ENCODE assay signal across 23 cellular contexts in the genomic region with DNA sequence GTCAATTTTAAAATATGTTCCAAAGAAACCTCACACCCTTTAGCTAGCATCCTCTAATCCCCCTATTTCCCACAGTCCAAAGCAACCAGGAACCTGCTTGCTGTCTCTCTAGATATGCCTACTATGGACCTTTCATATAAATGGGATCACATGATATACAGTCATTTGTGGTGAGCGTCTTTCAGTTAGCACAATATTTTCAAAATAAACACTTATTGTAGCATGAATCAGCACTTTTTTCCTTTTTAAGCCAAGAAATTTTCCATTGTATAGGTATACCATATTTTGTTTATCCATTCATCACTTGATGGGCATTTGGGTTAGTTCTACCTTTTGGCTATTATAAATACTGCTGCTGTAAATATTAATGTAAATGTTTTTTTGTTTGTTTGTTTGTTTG.
DNase-seq lines count a peak whose midpoint lies in the region; ATAC-seq and TF ChIP-seq lines count a peak whose summit lies in the region.
"Had no signal": no experiment of that assay in that cellular context is flagged by ENCODE, and none has a peak within 500 bp of the region (broad histone marks: within the 10 kb centered on the region; RNA-seq: fewer than 3 reads in every experiment).

No MANE protein-coding gene starts in this region.

- no peak overlapping the region for H3K9ac ChIP-seq in adipocyte (ENCODE audit: low read length)
- H3K9ac ChIP-seq: SK-N-SH had no signal

- H3K4me3 Mint-ChIP-seq in MCF 10A (ENCODE audit: unreplicated experiment): no peak overlapping the region
- H3K4me3 Mint-ChIP-seq: CD4-positive, CD25-positive, alpha-beta regulatory T cell had no signal

- H3K9me3 Mint-ChIP-seq in MCF 10A (ENCODE audit: unreplicated experiment): no peaks in the 10 kb centered on the region

- no peak for ATAC-seq in HG03457 (IDR thresholded peaks at IDR 0.05; ENCODE audit: unreplicated experiment)
- no peak for ATAC-seq in heart right ventricle
- ATAC-seq: HCT116, PC-3 had no signal

- intact Hi-C loops in MCF 10A (cut with micrococcal nuclease) (no loop called here), breast epithelium (cut with DNase I; ENCODE audit: low total_unique reads) (no loop called here), heart right ventricle (cut with DNase I) (loop anchor here in 1 of 10 donors (10.0 kb wide), 1 partner anchor 53 kb away; no protein-coding TSS in a partner anchor)

- no peak overlapping the region for H3K27ac ChIP-seq in breast epithelium
- no peak overlapping the region for H3K27ac ChIP-seq in heart right ventricle
- H3K27ac ChIP-seq: 22Rv1, HL-60 had no signal

- H3K27ac Mint-ChIP-seq in MCF 10A (ENCODE audit: low read depth, unreplicated experiment): no peak overlapping the region
- H3K27ac Mint-ChIP-seq: CD4-positive, CD25-positive, alpha-beta regulatory T cell had no signal

- no peaks in the 10 kb centered on the region for H3K4me1 ChIP-seq in breast epithelium
- H3K4me1 ChIP-seq in adipocyte (ENCODE audit: control insufficient read depth, insufficient read depth, low read length): no peaks in the 10 kb centered on the region
- no peaks in the 10 kb centered on the region for H3K4me1 ChIP-seq in heart right ventricle
- H3K4me1 ChIP-seq: BE2C had no signal

- CTCF ChIA-PET in MCF 10A (lab: Yijun Ruan, JAX): no interaction called here

- H3K27me3 ChIP-seq in breast epithelium: no peaks in the 10 kb centered on the region
- H3K27me3 ChIP-seq in adipocyte (replicated peaks; ENCODE audit: control insufficient read depth, insufficient read depth, low read length): no peaks in the 10 kb centered on the region
- H3K27me3 ChIP-seq in heart right ventricle: no peaks in the 10 kb centered on the region
- H3K27me3 ChIP-seq: BE2C, MG63 had no signal

- peak; percentile 13 for DNase-seq in MCF 10A (ENCODE audit: unreplicated experiment)
- DNase-seq in breast epithelium (ENCODE audit: low spot score in 2 of 2): no peak
- DNase-seq in adipocyte (ENCODE audit: low read depth): peak; percentile 5
- peak; percentile 15 for DNase-seq in fibroblast of mammary gland (ENCODE audit: low read depth)
- DNase-seq in heart right ventricle: no peak
- no peak for DNase-seq in inferior parietal cortex (ENCODE audit: extremely low spot score)
- DNase-seq: ACHN; BE2C; CD4-positive, CD25-positive, alpha-beta regulatory T cell; GOT3; Kasumi-1; MG63; NCI-H2029 treated with DMSO at 0.1 percent for 48 hours; NCI-H446 treated with DMSO at 0.1 percent for 48 hours; NCI-H526; NCI-H82; NK-92 treated with Interleukin-12 subunit alpha and Interleukin-12 subunit beta, amount 100 ng/mL, for 24 hours; PC-3; SK-N-SH had no signal

- H3K9me3 ChIP-seq in breast epithelium (no peaks in the 10 kb centered on the region), adipocyte (ENCODE audit: control insufficient read depth, low read length) (no peaks in the 10 kb centered on the region), heart right ventricle (peaks cover 0 to 20% (median 0%) of the 10 kb centered on the region in 11 donors)
- H3K9me3 ChIP-seq: BE2C, MG63, SK-N-SH had no signal

- TF ChIP-seq POLR2A in breast epithelium (IDR thresholded peaks at IDR 0.05): no peak

- no peaks in the 10 kb centered on the region for H3K4me1 Mint-ChIP-seq in MCF 10A (ENCODE audit: insufficient read depth, unreplicated experiment)
- H3K4me1 Mint-ChIP-seq: CD4-positive, CD25-positive, alpha-beta regulatory T cell had no signal

- POLR2A ChIA-PET in MCF 10A (lab: Yijun Ruan, JAX): no interaction called here

- TF ChIP-seq CTCF in MCF 10A (IDR thresholded peaks at IDR 0.05; ENCODE audit: unreplicated experiment) (no peak), breast epithelium (IDR thresholded peaks at IDR 0.05) (no peak), fibroblast of mammary gland (conservative IDR thresholded peaks at IDR 0.05; ENCODE audit: control insufficient read depth, insufficient read depth, low read depth, low read length) (no peak), heart right ventricle (IDR thresholded peaks at IDR 0.05) (no peak)

- H3K4me3 ChIP-seq in breast epithelium (no peak overlapping the region), adipocyte (ENCODE audit: low read length) (no peak overlapping the region), fibroblast of mammary gland (ENCODE audit: control insufficient read depth, low read depth, low read length) (no peak overlapping the region), heart right ventricle (no peak overlapping the region)
- H3K4me3 ChIP-seq: MG63 had no signal

- H3K36me3 Mint-ChIP-seq in MCF 10A (ENCODE audit: insufficient read depth, unreplicated experiment): no peaks in the 10 kb centered on the region
- H3K36me3 Mint-ChIP-seq: CD4-positive, CD25-positive, alpha-beta regulatory T cell had no signal

- no TSS peak for BruUV-seq in MCF 10A (replicated peaks; lab: Mats Ljungman, UMichigan)

- H3K36me3 ChIP-seq in breast epithelium (no peaks in the 10 kb centered on the region), adipocyte (ENCODE audit: control insufficient read depth, insufficient read depth, low read length, severe bottlenecking) (no peaks in the 10 kb centered on the region), heart right ventricle (no peaks in the 10 kb centered on the region)
- H3K36me3 ChIP-seq: BE2C, MG63 had no signal

- H3K27me3 Mint-ChIP-seq in MCF 10A (ENCODE audit: insufficient read depth, unreplicated experiment): peaks cover 78% of the 10 kb centered on the region
- H3K27me3 Mint-ChIP-seq: CD4-positive, CD25-positive, alpha-beta regulatory T cell had no signal

- WGBS in heart right ventricle, 2 donors: 89 to 95% methylated on average over 1 of the region's 1 CpG

Comparison
In these comparisons a context has a peak if more than half of its experiments do, and no peak if none do; other contexts are left out.
1. DNase-seq: peak in MCF 10A (single experiment), adipocyte (single experiment) and fibroblast of mammary gland (single experiment); none in breast epithelium (0 of 2), heart right ventricle (0 of 2) and inferior parietal cortex (single experiment).